14 cellular contexts compared by ENCODE assay signal in the genomic region with DNA sequence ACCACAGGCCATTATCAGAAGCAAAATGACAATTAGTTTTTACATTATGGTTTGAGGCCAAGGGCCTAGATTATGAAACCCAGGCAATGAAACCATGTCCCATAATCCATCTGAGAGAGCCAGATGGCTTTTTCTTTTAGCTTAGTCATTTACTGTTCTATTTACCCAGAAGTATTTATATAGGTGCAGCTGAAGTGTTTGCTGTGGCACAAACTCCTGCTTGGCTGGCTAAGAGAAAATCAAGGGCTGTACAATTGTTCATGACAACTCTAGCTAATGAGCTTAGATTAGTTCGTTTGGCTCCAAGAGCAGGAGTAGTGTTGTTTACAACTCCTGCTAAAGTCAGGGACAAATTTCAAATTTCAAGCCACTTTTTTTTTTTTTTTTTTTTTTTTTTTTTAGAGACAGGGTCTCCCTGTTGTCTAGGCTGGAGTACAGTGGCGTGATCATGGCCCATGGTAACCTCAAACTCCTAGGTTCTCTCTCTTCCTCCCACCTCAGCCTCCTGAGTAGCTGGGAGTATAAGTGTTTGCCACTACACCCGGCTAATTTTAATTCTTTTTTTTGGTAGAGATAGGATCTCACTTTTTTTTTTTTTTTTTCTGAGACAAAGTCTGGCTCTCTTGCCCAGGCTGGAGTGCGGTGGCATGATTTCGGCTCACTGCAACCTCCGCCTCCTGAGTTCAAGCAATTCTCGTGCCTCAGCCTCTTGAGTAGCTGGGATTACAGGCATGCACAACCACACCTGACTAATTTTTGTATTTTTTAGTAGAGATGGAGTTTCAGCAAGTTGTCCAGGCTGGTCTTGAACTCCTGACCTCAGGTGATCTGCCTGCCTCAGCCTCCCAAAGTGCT.
DNase-seq lines count a peak whose midpoint lies in the region; ATAC-seq lines count a peak whose summit lies in the region.
"Had no signal": no experiment of that assay in that cellular context is flagged by ENCODE, and none has a peak within 500 bp of the region (broad histone marks: within the 10 kb centered on the region; RNA-seq: fewer than 3 reads in every experiment).

No MANE protein-coding gene starts in this region.

- ATAC-seq in GM21447 (IDR thresholded peaks at IDR 0.05; ENCODE audit: unreplicated experiment) (no peak), HG03354 (IDR thresholded peaks at IDR 0.05; ENCODE audit: poor library complexity, severe bottlenecking, unreplicated experiment) (no peak)
- ATAC-seq: stimulated activated memory B cell treated with anti-CD40 and anti-IgM and Interleukin-4, amounts not matched to agents 10 μg/mL and 1 μg/mL and 100 μg/mL, for 72 hours; T-cell had no signal

- peak overlapping the region; percentile 6 for H3K27ac ChIP-seq in epithelial cell of prostate
- H3K27ac ChIP-seq: sigmoid colon had no signal

- DNase-seq in DMS153 treated with DMSO at 0.1 percent for 48 hours (lab: John Stamatoyannopoulos, UW; ENCODE audit: unreplicated experiment) (peak; percentile 95), NCI-H1417 (lab: John Stamatoyannopoulos, UW) (peak; percentile 60 to 93 (median 87)), NCI-H345 (lab: John Stamatoyannopoulos, UW) (peak; percentile 95), epithelial cell of prostate (ENCODE audit: low read depth, low spot score) (no peak), T-helper 9 cell (no peak), NCI-H526 treated with DMSO at 0.1 percent for 48 hours (lab: John Stamatoyannopoulos, UW) (no peak)
- DNase-seq: activated CD4-positive, CD25-positive, alpha-beta regulatory T cell treated with anti-CD3 and anti-CD28 coated beads, Interleukin-2, amount 50 U/mL, for 72 hours; activated T-cell treated with anti-CD3 and anti-CD28 coated beads, Interleukin-2, amount 50 U/mL, for 1 hour; sigmoid colon; stimulated activated CD4-positive, alpha-beta T cell treated with anti-CD3 and anti-CD28 coated beads, Interleukin-4, amount 100 ng/mL, for 24 hours; T-cell had no signal

Comparison
In these comparisons a context has a peak if more than half of its experiments do, and no peak if none do; other contexts are left out.
1. DNase-seq: peak in DMS153 treated with DMSO at 0.1 percent for 48 hours (single experiment), NCI-H1417 (3 of 3) and NCI-H345 (single experiment); none in epithelial cell of prostate (single experiment), T-helper 9 cell (single experiment) and NCI-H526 treated with DMSO at 0.1 percent for 48 hours (single experiment).